9 cellular contexts compared by ENCODE assay signal in genomic region chr17:4584835-4585187, GRCh38.
DNase-seq lines count a peak whose midpoint lies in the region; ATAC-seq and TF ChIP-seq lines count a peak whose summit lies in the region.
"Had no signal": no experiment of that assay in that cellular context is flagged by ENCODE, and none has a peak within 500 bp of the region (broad histone marks: within the 10 kb centered on the region; RNA-seq: fewer than 3 reads in every experiment).

No MANE protein-coding gene starts in this region.

- no peak overlapping the region for H3K27ac Mint-ChIP-seq in central memory CD8-positive, alpha-beta T cell (ENCODE audit: low read depth)
- no peak overlapping the region for H3K27ac Mint-ChIP-seq in memory B cell
- no peak overlapping the region for H3K27ac Mint-ChIP-seq in stimulated activated naive B cell treated with anti-CD40 and anti-IgM and Interleukin-4, amounts not matched to agents 10 μg/mL and 1 μg/mL and 100 μg/mL, for 72 hours

- H3K4me1 ChIP-seq in HUES6 (ENCODE audit: control insufficient read depth, insufficient read depth, low read length): peaks cover 40% of the 10 kb centered on the region

- no peaks in the 10 kb centered on the region for H3K9me3 Mint-ChIP-seq in central memory CD8-positive, alpha-beta T cell
- no peaks in the 10 kb centered on the region for H3K9me3 Mint-ChIP-seq in memory B cell
- H3K9me3 Mint-ChIP-seq in stimulated activated naive B cell treated with anti-CD40 and anti-IgM and Interleukin-4, amounts not matched to agents 10 μg/mL and 1 μg/mL and 100 μg/mL, for 72 hours: no peaks in the 10 kb centered on the region

- peaks cover 2% of the 10 kb centered on the region for H3K36me3 Mint-ChIP-seq in central memory CD8-positive, alpha-beta T cell (ENCODE audit: insufficient read depth)
- no peaks in the 10 kb centered on the region for H3K36me3 Mint-ChIP-seq in memory B cell
- H3K36me3 Mint-ChIP-seq in stimulated activated naive B cell treated with anti-CD40 and anti-IgM and Interleukin-4, amounts not matched to agents 10 μg/mL and 1 μg/mL and 100 μg/mL, for 72 hours: no peaks in the 10 kb centered on the region

- 0 out of 2 replicates have a peak, but pooled peaks cover under 1% of the 10 kb centered on the region for H3K9me3 ChIP-seq in HUES6 (ENCODE audit: control insufficient read depth, insufficient read depth, low read depth, low read length)
- H3K9me3 ChIP-seq: neutrophil had no signal

- H3K36me3 ChIP-seq in HUES6 (ENCODE audit: control insufficient read depth, insufficient read depth, low read length) (no peaks in the 10 kb centered on the region), brain microvascular endothelial cell (replicated peaks) (no peaks in the 10 kb centered on the region)
- H3K36me3 ChIP-seq: neutrophil had no signal

- ATAC-seq in central memory CD8-positive, alpha-beta T cell (replicated peaks; ENCODE audit: extremely low read depth, poor library complexity, severe bottlenecking): no peak
- no peak for ATAC-seq in memory B cell (ENCODE audit: low read depth)
- no peak for ATAC-seq in stimulated activated naive B cell treated with anti-CD40 and anti-IgM and Interleukin-4, amounts not matched to agents 10 μg/mL and 1 μg/mL and 100 μg/mL, for 72 hours (replicated peaks)
- ATAC-seq in HG03342 (IDR thresholded peaks at IDR 0.05; ENCODE audit: unreplicated experiment): no peak
- ATAC-seq in HG03571 (IDR thresholded peaks at IDR 0.05; ENCODE audit: unreplicated experiment): no peak

- peak overlapping the region; percentile 63 for H3K4me3 Mint-ChIP-seq in central memory CD8-positive, alpha-beta T cell
- H3K4me3 Mint-ChIP-seq in memory B cell: peak overlapping the region; percentile 30
- peak overlapping the region; percentile 17 to 51 for H3K4me3 Mint-ChIP-seq in stimulated activated naive B cell treated with anti-CD40 and anti-IgM and Interleukin-4, amounts not matched to agents 10 μg/mL and 1 μg/mL and 100 μg/mL, for 72 hours

- H3K27me3 ChIP-seq in HUES6 (ENCODE audit: control insufficient read depth, insufficient read depth, low read length) (peaks cover 59% of the 10 kb centered on the region), brain microvascular endothelial cell (replicated peaks) (peaks cover 50% of the 10 kb centered on the region)

- DNase-seq in central memory CD8-positive, alpha-beta T cell (ENCODE audit: low spot score in 2 of 2): no peak
- DNase-seq in memory B cell (ENCODE audit: low spot score in 2 of 2) (no peak), brain microvascular endothelial cell (no peak)
- no peak for DNase-seq in stimulated activated naive B cell treated with anti-CD40 and anti-IgM and Interleukin-4, amounts not matched to agents 10 μg/mL and 1 μg/mL and 100 μg/mL, for 72 hours
- DNase-seq in activated CD4-positive, alpha-beta T cell treated with anti-CD3 and anti-CD28 coated beads, Interleukin-2, amount 50 U/mL, for 48 hours: no peak

- H3K4me1 Mint-ChIP-seq in central memory CD8-positive, alpha-beta T cell: peaks cover 11% of the 10 kb centered on the region
- peaks cover 5% of the 10 kb centered on the region for H3K4me1 Mint-ChIP-seq in memory B cell
- H3K4me1 Mint-ChIP-seq in stimulated activated naive B cell treated with anti-CD40 and anti-IgM and Interleukin-4, amounts not matched to agents 10 μg/mL and 1 μg/mL and 100 μg/mL, for 72 hours: peaks cover 7 to 9% of the 10 kb centered on the region in 2 donors

- TF ChIP-seq CTCF in brain microvascular endothelial cell (IDR thresholded peaks at IDR 0.05; ENCODE audit: low read depth, low read length, missing control alignments): no peak

- in situ Hi-C loops in brain microvascular endothelial cell (cut with HindIII; ENCODE audit: low pct_ligation_motif_present, low sequenced_read_pairs): no loop called here

- H3K9ac ChIP-seq in HUES6 (ENCODE audit: low read length): no peak overlapping the region

- peaks cover 74% of the 10 kb centered on the region for H3K27me3 Mint-ChIP-seq in central memory CD8-positive, alpha-beta T cell
- peaks cover 33% of the 10 kb centered on the region for H3K27me3 Mint-ChIP-seq in memory B cell
- H3K27me3 Mint-ChIP-seq in stimulated activated naive B cell treated with anti-CD40 and anti-IgM and Interleukin-4, amounts not matched to agents 10 μg/mL and 1 μg/mL and 100 μg/mL, for 72 hours: peaks cover 53 to 69% of the 10 kb centered on the region in 2 donors

- H3K4me3 ChIP-seq in HUES6 (ENCODE audit: low read depth, low read length) (peak overlapping the region; percentile 70), brain microvascular endothelial cell (ENCODE audit: low read depth, low read length) (no peak overlapping the region)

- H3K27ac ChIP-seq in HUES6 (ENCODE audit: low read depth, low read length): no peak overlapping the region
- H3K27ac ChIP-seq in brain microvascular endothelial cell: no peak overlapping the region
- H3K27ac ChIP-seq: neutrophil had no signal
